Comparison of ENCODE assay signal across 29 cellular contexts in genomic region chrX:15072259-15072658, GRCh38.
"Had no signal": no experiment of that assay in that cellular context is flagged by ENCODE, and none has a peak within 500 bp of the region (broad histone marks: within the 10 kb centered on the region; RNA-seq: fewer than 3 reads in every experiment).

No MANE protein-coding gene starts in this region.

- H2AFZ ChIP-seq: hepatocyte had no signal

- H3K27ac Mint-ChIP-seq: dendritic cell treated with granulocyte-macrophage colony-stimulating factor and Interleukin-4, amounts not matched to agents 40 ng/mL and 50 ng/mL, for 4 days; effector memory CD8-positive, alpha-beta T cell; endodermal cell had no signal

- H3K79me2 ChIP-seq: hepatocyte had no signal

- H3K4me3 Mint-ChIP-seq: dendritic cell treated with granulocyte-macrophage colony-stimulating factor and Interleukin-4, amounts not matched to agents 40 ng/mL and 50 ng/mL, for 4 days; effector memory CD8-positive, alpha-beta T cell; endodermal cell had no signal

- H3K36me3 ChIP-seq: colonic mucosa, esophagus muscularis mucosa, esophagus squamous epithelium, gastrocnemius medialis, gastroesophageal sphincter, heart left ventricle, heart right ventricle had no signal

- H3K4me3 ChIP-seq: colonic mucosa, coronary artery, dorsolateral prefrontal cortex, esophagus muscularis mucosa, esophagus squamous epithelium, gastrocnemius medialis, gastroesophageal sphincter, heart left ventricle, heart right ventricle, hepatocyte had no signal

- FAIRE-seq: endometrium, endothelial cell of umbilical vein, frontal cortex had no signal

- H3K4me1 ChIP-seq: colonic mucosa, esophagus muscularis mucosa, esophagus squamous epithelium, foreskin keratinocyte, gastrocnemius medialis, gastroesophageal sphincter, heart left ventricle, heart right ventricle had no signal

- ATAC-seq: effector memory CD8-positive, alpha-beta T cell; esophagus mucosa; foreskin keratinocyte; gastrocnemius medialis; gastroesophageal sphincter; heart left ventricle; heart right ventricle had no signal

- H3K27me3 ChIP-seq: colonic mucosa, esophagus muscularis mucosa, esophagus squamous epithelium, foreskin keratinocyte, gastroesophageal sphincter, hepatocyte had no signal

- H3K4me2 ChIP-seq: hepatocyte had no signal

- H3K27ac ChIP-seq: colonic mucosa, coronary artery, dorsolateral prefrontal cortex, epithelial cell of prostate, esophagus muscularis mucosa, esophagus squamous epithelium, foreskin keratinocyte, gastrocnemius medialis, gastroesophageal sphincter, heart left ventricle, heart right ventricle, hepatocyte had no signal

- DNase-seq: colonic mucosa; cortex of kidney; dermis blood vessel endothelial cell; dorsolateral prefrontal cortex; effector CD4-positive, alpha-beta T cell; effector CD8-positive, alpha-beta T cell; effector memory CD4-positive, alpha-beta T cell; effector memory CD8-positive, alpha-beta T cell; endodermal cell; erythroblast; esophagus squamous epithelium; foreskin fibroblast; foreskin keratinocyte; foreskin melanocyte; gastrocnemius medialis; glutamatergic neuron; head of caudate nucleus; heart left ventricle; heart right ventricle had no signal

- H3K9me3 Mint-ChIP-seq: dendritic cell treated with granulocyte-macrophage colony-stimulating factor and Interleukin-4, amounts not matched to agents 40 ng/mL and 50 ng/mL, for 4 days; effector memory CD8-positive, alpha-beta T cell had no signal

- H3K9me3 ChIP-seq: colonic mucosa, esophagus muscularis mucosa, esophagus squamous epithelium, gastrocnemius medialis, gastroesophageal sphincter, heart left ventricle, heart right ventricle had no signal

- H3K27me3 Mint-ChIP-seq: dendritic cell treated with granulocyte-macrophage colony-stimulating factor and Interleukin-4, amounts not matched to agents 40 ng/mL and 50 ng/mL, for 4 days had no signal
